29 cellular contexts compared by ENCODE assay signal in the genomic region with DNA sequence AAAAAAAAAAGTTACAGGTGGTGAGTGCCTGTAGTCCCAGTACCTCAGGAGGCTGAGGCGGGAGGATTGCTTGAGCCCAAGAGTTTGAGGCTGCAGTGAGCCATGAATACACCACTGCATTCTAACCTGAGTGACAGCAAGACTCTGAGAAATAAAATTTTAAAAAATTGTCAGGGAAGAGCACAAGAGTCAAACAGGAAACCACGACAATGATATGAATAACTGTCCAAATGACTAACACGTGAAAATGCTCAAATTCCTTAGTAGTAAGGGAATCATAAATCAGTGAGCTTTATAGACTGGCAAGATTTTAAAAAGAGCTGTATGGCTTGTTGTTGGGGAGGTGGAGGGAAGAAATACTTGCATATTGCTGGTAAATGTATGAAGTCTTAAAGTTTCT.
"Had no signal": no experiment of that assay in that cellular context is flagged by ENCODE, and none has a peak within 500 bp of the region (broad histone marks: within the 10 kb centered on the region; RNA-seq: fewer than 3 reads in every experiment).

No MANE protein-coding gene starts in this region.

- H3K36me3 Mint-ChIP-seq: activated naive CD4-positive, alpha-beta T cell treated with anti-CD3 and anti-CD28 coated beads, Interleukin-2, amount 10 ng/mL, durations not matched to agents 7 days and 5 days; stimulated activated effector memory CD8-positive, alpha-beta T cell treated with anti-CD3 and anti-CD28 coated beads, Interleukin-12 subunit alpha, Interleukin-12 subunit beta, amount 100 ng/mL, for 72 hours had no signal

- ATAC-seq: esophagus mucosa; naive thymus-derived CD4-positive, alpha-beta T cell; right lobe of liver; stimulated activated effector memory CD8-positive, alpha-beta T cell treated with anti-CD3 and anti-CD28 coated beads, Interleukin-12 subunit alpha, Interleukin-12 subunit beta, amount 100 ng/mL, for 72 hours; stimulated activated naive CD8-positive, alpha-beta T cell treated with anti-CD3 and anti-CD28 coated beads, Interleukin-15, amount 100 ng/mL, for 72 hours had no signal

- H3K4me1 Mint-ChIP-seq: endodermal cell, memory B cell had no signal

- H3K27ac Mint-ChIP-seq: activated CD4-positive, alpha-beta memory T cell treated with anti-CD3 and anti-CD28 coated beads for 36 hours; activated CD4-positive, alpha-beta T cell treated with anti-CD3 and anti-CD28 coated beads, Interleukin-2, amount 10 ng/mL, durations not matched to agents 24 days and 14 days; activated naive CD4-positive, alpha-beta T cell treated with anti-CD3 and anti-CD28 coated beads, Interleukin-2, amount 10 ng/mL, durations not matched to agents 7 days and 5 days; activated T-helper 1 cell treated with anti-CD3 and anti-CD28 coated beads, Interleukin-12 subunit alpha, Interleukin-12 subunit beta, Interleukin-2, Interleukin-4 antibody, amounts not matched to agents 30 ng/mL and 10 ng/mL and 1 ng/mL, durations not matched to agents 14 hours and 24 hours and 36 hours; dendritic cell treated with granulocyte-macrophage colony-stimulating factor and Interleukin-4, amounts not matched to agents 40 ng/mL and 50 ng/mL, for 4 days; endodermal cell; memory B cell; naive thymus-derived CD4-positive, alpha-beta T cell; progenitor cell of endocrine pancreas; stimulated activated effector memory CD8-positive, alpha-beta T cell treated with anti-CD3 and anti-CD28 coated beads, Interleukin-12 subunit alpha, Interleukin-12 subunit beta, amount 100 ng/mL, for 72 hours; stimulated activated naive CD8-positive, alpha-beta T cell treated with anti-CD3 and anti-CD28 coated beads, Interleukin-15, amount 100 ng/mL, for 72 hours; T-helper 2 cell treated with Interferon-gamma antibody and Interleukin-4, amounts not matched to agents 5 μg/mL and 100 μg/mL, for 36 hours had no signal

- H3K4me3 Mint-ChIP-seq: activated CD4-positive, alpha-beta memory T cell treated with anti-CD3 and anti-CD28 coated beads for 36 hours; activated CD4-positive, alpha-beta T cell treated with anti-CD3 and anti-CD28 coated beads, Interleukin-2, amount 10 ng/mL, durations not matched to agents 24 days and 14 days; activated naive CD4-positive, alpha-beta T cell treated with anti-CD3 and anti-CD28 coated beads, Interleukin-2, amount 10 ng/mL, durations not matched to agents 7 days and 5 days; activated T-helper 1 cell treated with anti-CD3 and anti-CD28 coated beads, Interleukin-12 subunit alpha, Interleukin-12 subunit beta, Interleukin-2, Interleukin-4 antibody, amounts not matched to agents 30 ng/mL and 10 ng/mL and 1 ng/mL, durations not matched to agents 14 hours and 24 hours and 36 hours; dendritic cell treated with granulocyte-macrophage colony-stimulating factor and Interleukin-4, amounts not matched to agents 40 ng/mL and 50 ng/mL, for 4 days; endodermal cell; memory B cell; naive thymus-derived CD4-positive, alpha-beta T cell; stimulated activated effector memory CD8-positive, alpha-beta T cell treated with anti-CD3 and anti-CD28 coated beads, Interleukin-12 subunit alpha, Interleukin-12 subunit beta, amount 100 ng/mL, for 72 hours; stimulated activated naive CD8-positive, alpha-beta T cell treated with anti-CD3 and anti-CD28 coated beads, Interleukin-15, amount 100 ng/mL, for 72 hours; T-helper 2 cell treated with Interferon-gamma antibody and Interleukin-4, amounts not matched to agents 5 μg/mL and 100 μg/mL, for 36 hours had no signal

- DNase-seq: activated CD4-positive, alpha-beta memory T cell treated with anti-CD3 and anti-CD28 coated beads for 36 hours; activated CD4-positive, alpha-beta T cell treated with anti-CD3 and anti-CD28 coated beads, Interleukin-2, amount 10 ng/mL, durations not matched to agents 24 days and 14 days; activated CD4-positive, CD25-positive, alpha-beta regulatory T cell treated with anti-CD3 and anti-CD28 coated beads, Interleukin-2, amount 50 U/mL, for 72 hours; activated CD8-positive, alpha-beta memory T cell treated with anti-CD3 and anti-CD28 coated beads, Interleukin-2, amount 50 U/mL, for 4 hours; activated effector memory CD4-positive, alpha-beta T cell treated with anti-CD3 and anti-CD28 coated beads, Interleukin-2, amount 50 U/mL, for 16 hours; activated naive CD4-positive, alpha-beta T cell treated with anti-CD3 and anti-CD28 coated beads, Interleukin-2, amount 10 ng/mL, durations not matched to agents 7 days and 5 days; activated T-cell treated with anti-CD3 and anti-CD28 coated beads, Interleukin-2, amount 50 U/mL, for 1 hour; amniotic stem cell; brain microvascular endothelial cell; central memory CD4-positive, alpha-beta T cell; endodermal cell; islet precursor cell; midbrain; naive thymus-derived CD4-positive, alpha-beta T cell; ovary; right lobe of liver; stimulated activated CD4-positive, alpha-beta T cell treated with anti-CD3 and anti-CD28 coated beads, Interleukin-4, amount 100 ng/mL, for 24 hours; stimulated activated naive CD8-positive, alpha-beta T cell treated with anti-CD3 and anti-CD28 coated beads, Interleukin-15, amount 100 ng/mL, for 72 hours; substantia nigra; T-helper 1 cell; thyroid gland; upper lobe of left lung had no signal
